16 cellular contexts compared by ENCODE assay signal in genomic region chr2:217379807-217380206, GRCh38.
DNase-seq lines count a peak whose midpoint lies in the region.
"Had no signal": no experiment of that assay in that cellular context is flagged by ENCODE, and none has a peak within 500 bp of the region (broad histone marks: within the 10 kb centered on the region; RNA-seq: fewer than 3 reads in every experiment).

No MANE protein-coding gene starts in this region.

- peak; percentile 76 for DNase-seq in DMS 273 (lab: John Stamatoyannopoulos, UW; ENCODE audit: unreplicated experiment)
- peak; percentile 95 for DNase-seq in G401 (ENCODE audit: low spot score)
- DNase-seq in cerebellar nuclear complex (lab: John Stamatoyannopoulos, UW): peak; percentile 27 to 40
- DNase-seq in head of caudate nucleus: no peak
- no peak for DNase-seq in GOT3 (lab: John Stamatoyannopoulos, UW)
- DNase-seq in stimulated activated CD8-positive, alpha-beta memory T cell treated with anti-CD3 and anti-CD28 coated beads, Interleukin-4, amount 100 ng/mL, for 48 hours: no peak
- DNase-seq: 8988T; ACHN; AML-193; BE2C; CD4-positive, alpha-beta T cell; CD8-positive, alpha-beta memory T cell; DMS153; DND-41; GF-D8; HFFc6 had no signal

- intact Hi-C loops in head of caudate nucleus (cut with DNase I): no loop called here

- in situ Hi-C loops in G401 (cut with HindIII; ENCODE audit: low sequenced_read_pairs): no loop called here

Comparison
In these comparisons a context has a peak if more than half of its experiments do, and no peak if none do; other contexts are left out.
1. DNase-seq: peak in DMS 273 (single experiment), G401 (single experiment) and cerebellar nuclear complex (2 of 2); none in head of caudate nucleus (0 of 42), GOT3 (single experiment) and stimulated activated CD8-positive, alpha-beta memory T cell treated with anti-CD3 and anti-CD28 coated beads, Interleukin-4, amount 100 ng/mL, for 48 hours (single experiment).